9 cellular contexts compared by ENCODE assay signal in genomic region chr1:26597629-26598039, GRCh38.
DNase-seq lines count a peak whose midpoint lies in the region; ATAC-seq, FAIRE-seq and TF ChIP-seq lines count a peak whose summit lies in the region.
"Had no signal": no experiment of that assay in that cellular context is flagged by ENCODE, and none has a peak within 500 bp of the region (broad histone marks: within the 10 kb centered on the region; RNA-seq: fewer than 3 reads in every experiment).

No MANE protein-coding gene starts in this region.

- intact Hi-C loops in pancreas (cut with DNase I) = no loop called here

- H2AFZ ChIP-seq in Loucy (ENCODE audit: low read length) = no peak overlapping the region; the same call in 1 of the 2 replicates

- no peaks in the 10 kb centered on the region for H3K9me2 ChIP-seq in Loucy (replicated peaks; ENCODE audit: low read depth, low read length)

- no peaks in the 10 kb centered on the region for H3F3A ChIP-seq in Loucy (ENCODE audit: low read depth)

- H3K79me2 ChIP-seq in Loucy (ENCODE audit: insufficient read depth, low read length) = no peaks in the 10 kb centered on the region

- no peak overlapping the region for H3K27ac ChIP-seq in SK-N-MC
- H3K27ac ChIP-seq in pancreas = no peak overlapping the region

- H3K4me2 ChIP-seq in Loucy (ENCODE audit: low read depth, low read length, poor library complexity, severe bottlenecking) = no peak overlapping the region

- H3K9ac ChIP-seq in Loucy (ENCODE audit: low read depth, low read length, poor library complexity, severe bottlenecking) (no peak overlapping the region), SK-N-MC (ENCODE audit: insufficient read length) (no peak overlapping the region)
- H3K9ac ChIP-seq: BLaER1 treated with 17β-estradiol and CSF1 and Interleukin-3, amounts not matched to agents 10 nM and 100 nM had no signal

- 0 to 6% methylated on average over 2 of the region's 2 CpGs for WGBS in pancreas, 2 donors

- H3K4me3 ChIP-seq in Loucy (ENCODE audit: low read length, poor library complexity, severe bottlenecking) (no peak overlapping the region), SK-N-MC (no peak overlapping the region), pancreas (no peak overlapping the region)
- H3K4me3 ChIP-seq: BLaER1 treated with 17β-estradiol and CSF1 and Interleukin-3, amounts not matched to agents 10 nM and 100 nM had no signal

- no peaks in the 10 kb centered on the region for H3K27me3 ChIP-seq in Loucy (ENCODE audit: insufficient read depth, low read length, poor library complexity, severe bottlenecking)
- no peaks in the 10 kb centered on the region for H3K27me3 ChIP-seq in pancreas
- H3K27me3 ChIP-seq: BLaER1 treated with 17β-estradiol and CSF1 and Interleukin-3, amounts not matched to agents 10 nM and 100 nM had no signal

- ATAC-seq in pancreas (peak in 3 of 4 donors; percentile 73 to 77 (median 76)), HG02642 (IDR thresholded peaks at IDR 0.05; ENCODE audit: poor library complexity, unreplicated experiment) (no peak)

- no peaks in the 10 kb centered on the region for H4K20me1 ChIP-seq in Loucy (ENCODE audit: insufficient read depth, low read length, poor library complexity, severe bottlenecking)
- H4K20me1 ChIP-seq: BLaER1 treated with 17β-estradiol and CSF1 and Interleukin-3, amounts not matched to agents 10 nM and 100 nM had no signal

- peaks cover 6% of the 10 kb centered on the region for H3K4me1 ChIP-seq in Loucy (ENCODE audit: insufficient read depth, low read length, poor library complexity, severe bottlenecking)
- H3K4me1 ChIP-seq in pancreas = no peaks in the 10 kb centered on the region

- H3K36me3 ChIP-seq in Loucy (ENCODE audit: insufficient read depth, low read length) = no peaks in the 10 kb centered on the region
- H3K36me3 ChIP-seq in SK-N-MC (ENCODE audit: insufficient read depth, low read length) = no peaks in the 10 kb centered on the region
- no peaks in the 10 kb centered on the region for H3K36me3 ChIP-seq in pancreas
- H3K36me3 ChIP-seq: BLaER1 treated with 17β-estradiol and CSF1 and Interleukin-3, amounts not matched to agents 10 nM and 100 nM had no signal

- H3K9me3 ChIP-seq in Loucy (ENCODE audit: insufficient read depth, low read depth, low read length) (no peaks in the 10 kb centered on the region), SK-N-MC (ENCODE audit: low read depth, low read length) (no peaks in the 10 kb centered on the region), pancreas (no peaks in the 10 kb centered on the region)
- H3K9me3 ChIP-seq: BLaER1 treated with 17β-estradiol and CSF1 and Interleukin-3, amounts not matched to agents 10 nM and 100 nM had no signal

- TF ChIP-seq CTCF in Loucy (conservative IDR thresholded peaks at IDR 0.05; ENCODE audit: low read length) = peak; percentile 75
- TF ChIP-seq CTCF in pancreas (IDR thresholded peaks at IDR 0.05) = peak; percentile 40 to 72 (median 51)

- peak; percentile 82 for FAIRE-seq in pancreas (lab: Jason Lieb, UNC)

- DNase-seq in NCI-H146 (lab: John Stamatoyannopoulos, UW) (peak; percentile 7), NCI-H146 treated with DMSO at 0.1 percent for 48 hours (lab: John Stamatoyannopoulos, UW; ENCODE audit: unreplicated experiment) (no peak), SK-N-MC (ENCODE audit: low read depth, low spot score) (peak; percentile 57), fibroblast of gingiva (ENCODE audit: low read depth) (peak; percentile 44), pancreas (no peak)
- DNase-seq in stimulated activated CD4-positive, alpha-beta T cell treated with anti-CD3 and anti-CD28 coated beads, Interleukin-2, amount 100 ng/mL, for 24 hours = no peak

Comparison
In these comparisons a context has a peak if more than half of its experiments do, and no peak if none do; other contexts are left out.
1. DNase-seq: peak in NCI-H146 (single experiment), SK-N-MC (single experiment) and fibroblast of gingiva (single experiment); none in NCI-H146 treated with DMSO at 0.1 percent for 48 hours (single experiment), pancreas (0 of 6) and stimulated activated CD4-positive, alpha-beta T cell treated with anti-CD3 and anti-CD28 coated beads, Interleukin-2, amount 100 ng/mL, for 24 hours (0 of 2).